8 cellular contexts compared by ENCODE assay signal in genomic region chr7:23597908-23598224, GRCh38. TPM values are rescaled to one million over a fixed set of nuclear protein-coding genes. Genes with fewer than 3 reads are reported as not detected.
DNase-seq lines count a peak whose midpoint lies in the region; ATAC-seq and TF ChIP-seq lines count a peak whose summit lies in the region.

No MANE protein-coding gene starts in this region.

- H3K4me3 ChIP-seq in astrocyte of the cerebellum (ENCODE audit: low read depth, low read length) = peak overlapping the region; percentile 76
- H3K4me3 ChIP-seq in left lung = peak overlapping the region; percentile 70 to 82
- H3K4me3 ChIP-seq in testis = peak overlapping the region; percentile 78 to 83

- no peaks in the 10 kb centered on the region for H3K9me3 ChIP-seq in left lung
- no peaks in the 10 kb centered on the region for H3K9me3 ChIP-seq in testis

- no peak for TF ChIP-seq POLR2A in testis (IDR thresholded peaks at IDR 0.05)

- DNase-seq in NCI-H1105 treated with DMSO at 0.1 percent for 48 hours (lab: John Stamatoyannopoulos, UW) = peak; percentile 57
- DNase-seq in NCI-H1105 (lab: John Stamatoyannopoulos, UW) = no peak
- DNase-seq in astrocyte of the cerebellum (ENCODE audit: low read depth) = no peak
- DNase-seq in left lung = no peak
- DNase-seq in testis = peak; percentile 50
- no peak for DNase-seq in mucosa of gallbladder (ENCODE audit: low spot score)
- DNase-seq in NCI-H1092 treated with DMSO at 0.1 percent for 48 hours (lab: John Stamatoyannopoulos, UW) = no peak

- ATAC-seq in HG03460 (IDR thresholded peaks at IDR 0.05; ENCODE audit: unreplicated experiment) (peak; percentile 0), left lung (peak; percentile 7)

- intact Hi-C loops in left lung (cut with DNase I) (no loop called here), testis (cut with DNase I; ENCODE audit: low total_unique reads) (no loop called here)

- H3K27ac ChIP-seq in left lung (peak overlapping the region; percentile 95 to 97), testis (peak overlapping the region; percentile 91 to 98)

- in situ Hi-C loops in astrocyte of the cerebellum (cut with HindIII; ENCODE audit: low sequenced_read_pairs) = no loop called here

- no peak for TF ChIP-seq CTCF in astrocyte of the cerebellum (IDR thresholded peaks at IDR 0.05; ENCODE audit: low read depth, low read length, missing control alignments)
- TF ChIP-seq CTCF in left lung (IDR thresholded peaks at IDR 0.05) = no peak
- no peak for TF ChIP-seq CTCF in testis (IDR thresholded peaks at IDR 0.05)

- H3K27me3 ChIP-seq in left lung = no peaks in the 10 kb centered on the region
- H3K27me3 ChIP-seq in testis = no peaks in the 10 kb centered on the region

- WGBS in testis, 2 donors = 0 to 1% methylated on average over 7 of the region's 7 CpGs

- peaks cover 5 to 16% of the 10 kb centered on the region in 2 donors for H3K4me1 ChIP-seq in left lung
- H3K4me1 ChIP-seq in testis = peaks cover 4% of the 10 kb centered on the region

- H3K36me3 ChIP-seq in left lung (no peaks in the 10 kb centered on the region), testis (ENCODE audit: low read depth, missing control alignments) (no peaks in the 10 kb centered on the region)

RNA-seq across cellular contexts. Expression of gene CCDC126, which starts 0.7 kb away (rescaled TPM):
- 10 to 100 TPM; 11.9 to 14.3 TPM for total RNA-seq in left lung
- total RNA-seq in testis = 10 to 100 TPM; 32.0 to 97.2 TPM
- polyA plus RNA-seq in testis (ENCODE audit: insufficient read depth, low read depth, low replicate concordance) = 80.1 TPM
- 11.5 TPM for total RNA-seq in mucosa of gallbladder

Comparison
In these comparisons a context has a peak if more than half of its experiments do, and no peak if none do; other contexts are left out.
1. DNase-seq: peak in NCI-H1105 treated with DMSO at 0.1 percent for 48 hours (single experiment) and testis (single experiment); none in NCI-H1105 (single experiment), astrocyte of the cerebellum (single experiment), left lung (0 of 2), mucosa of gallbladder (single experiment) and NCI-H1092 treated with DMSO at 0.1 percent for 48 hours (single experiment).
2. Peak in every context shown above with its lines, with median percentiles within 50 percentile points of each other: H3K4me3 ChIP-seq.